In the genomic region with DNA sequence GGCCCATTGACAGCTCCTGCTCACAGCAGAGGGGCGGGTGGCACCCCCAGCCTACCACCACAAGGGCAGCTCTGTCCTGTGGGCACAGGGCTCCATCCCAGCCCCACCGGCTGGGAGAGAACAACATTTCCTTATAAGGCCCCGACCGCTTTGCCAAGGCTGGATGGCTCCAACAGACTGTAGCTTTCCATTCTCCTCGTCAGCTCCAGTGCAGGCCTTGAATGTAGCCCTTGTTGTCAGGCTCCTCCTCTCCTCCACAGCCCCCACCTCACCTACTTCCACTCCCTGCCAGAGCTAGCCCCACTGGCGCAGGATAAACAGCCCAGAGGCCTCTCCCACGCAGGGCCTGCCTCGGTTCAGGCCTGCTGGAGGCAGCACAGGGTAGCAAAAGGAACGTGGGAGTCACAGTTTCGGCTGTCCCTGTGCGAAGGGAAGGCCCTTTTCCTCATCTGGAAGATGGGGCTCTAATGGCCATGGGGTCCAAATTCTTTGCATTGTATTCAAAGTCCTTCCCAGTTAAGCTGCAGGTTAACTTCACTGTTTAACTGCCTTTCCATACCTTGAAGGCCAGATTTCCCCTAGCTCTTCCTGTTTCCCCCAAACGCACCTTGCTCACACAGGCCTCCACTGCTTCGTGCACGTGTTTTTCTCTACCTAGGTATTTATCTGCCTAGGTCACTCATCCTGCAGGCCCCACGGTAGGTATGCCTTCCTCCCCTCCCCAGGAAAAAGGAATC, we compare ENCODE assay signal across 9 cellular contexts.
DNase-seq lines count a peak whose midpoint lies in the region; ATAC-seq and TF ChIP-seq lines count a peak whose summit lies in the region.
"Had no signal": no experiment of that assay in that cellular context is flagged by ENCODE, and none has a peak within 500 bp of the region (broad histone marks: within the 10 kb centered on the region; RNA-seq: fewer than 3 reads in every experiment).

No MANE protein-coding gene starts in this region.

- H3K27me3 ChIP-seq in uterus: no peaks in the 10 kb centered on the region

- H3K27ac ChIP-seq in uterus: peak overlapping the region; percentile 95 to 97

- TF ChIP-seq POLR2A in uterus (IDR thresholded peaks at IDR 0.05): peak in 1 of 2 donors; percentile 32

- H3K36me3 Mint-ChIP-seq in T-helper 2 cell treated with Interferon-gamma antibody and Interleukin-4, amounts not matched to agents 5 μg/mL and 100 μg/mL, for 36 hours (ENCODE audit: low read depth): no peaks in the 10 kb centered on the region
- H3K36me3 Mint-ChIP-seq in activated T-cell treated with anti-CD3 and anti-CD28 coated beads, Interleukin-2, amount 50 U/mL, for 72 hours (ENCODE audit: insufficient read depth in 2 of 2): no peaks in the 10 kb centered on the region

- H3K27ac Mint-ChIP-seq in T-helper 2 cell treated with Interferon-gamma antibody and Interleukin-4, amounts not matched to agents 5 μg/mL and 100 μg/mL, for 36 hours: no peak overlapping the region
- H3K27ac Mint-ChIP-seq in activated T-cell treated with anti-CD3 and anti-CD28 coated beads, Interleukin-2, amount 50 U/mL, for 72 hours: no peak overlapping the region
- H3K27ac Mint-ChIP-seq: T-helper 1 cell treated with Interleukin-12 subunit alpha and Interleukin-12 subunit beta and Interleukin-4 antibody, amounts not matched to agents 30 μg/mL and 1 μg/mL, for 36 hours had no signal

- H3K4me1 ChIP-seq in uterus: peaks cover 7 to 8% of the 10 kb centered on the region in 2 donors

- no peak overlapping the region for H3K4me3 Mint-ChIP-seq in T-helper 2 cell treated with Interferon-gamma antibody and Interleukin-4, amounts not matched to agents 5 μg/mL and 100 μg/mL, for 36 hours
- no peak overlapping the region for H3K4me3 Mint-ChIP-seq in activated T-cell treated with anti-CD3 and anti-CD28 coated beads, Interleukin-2, amount 50 U/mL, for 72 hours
- H3K4me3 Mint-ChIP-seq: T-helper 1 cell treated with Interleukin-12 subunit alpha and Interleukin-12 subunit beta and Interleukin-4 antibody, amounts not matched to agents 30 μg/mL and 1 μg/mL, for 36 hours had no signal

- H3K27me3 Mint-ChIP-seq in T-helper 2 cell treated with Interferon-gamma antibody and Interleukin-4, amounts not matched to agents 5 μg/mL and 100 μg/mL, for 36 hours (ENCODE audit: low read depth): no peaks in the 10 kb centered on the region
- H3K27me3 Mint-ChIP-seq in activated T-cell treated with anti-CD3 and anti-CD28 coated beads, Interleukin-2, amount 50 U/mL, for 72 hours (ENCODE audit: low read depth): no peaks in the 10 kb centered on the region

- ATAC-seq in activated T-cell treated with anti-CD3 and anti-CD28 coated beads, Interleukin-2, amount 50 U/mL, for 72 hours (replicated peaks in 1 of 2): no peak

- no peaks in the 10 kb centered on the region for H3K9me3 Mint-ChIP-seq in T-helper 2 cell treated with Interferon-gamma antibody and Interleukin-4, amounts not matched to agents 5 μg/mL and 100 μg/mL, for 36 hours
- H3K9me3 Mint-ChIP-seq in activated T-cell treated with anti-CD3 and anti-CD28 coated beads, Interleukin-2, amount 50 U/mL, for 72 hours: no peaks in the 10 kb centered on the region
- H3K9me3 Mint-ChIP-seq: T-helper 1 cell treated with Interleukin-12 subunit alpha and Interleukin-12 subunit beta and Interleukin-4 antibody, amounts not matched to agents 30 μg/mL and 1 μg/mL, for 36 hours had no signal

- no peaks in the 10 kb centered on the region for H3K36me3 ChIP-seq in uterus

- H3K4me3 ChIP-seq in fibroblast of mammary gland (ENCODE audit: control insufficient read depth, low read depth, low read length) (no peak overlapping the region), uterus (peak overlapping the region in 1 of 2 donors; percentile 17)

- intact Hi-C loops in uterus (cut with DNase I; ENCODE audit: low total_unique reads): loop anchor here (10.0 kb wide), 2 partner anchors 308 to 902 kb away; a partner anchor contains a TSS

- peak; percentile 37 for TF ChIP-seq CTCF in fibroblast of mammary gland (conservative IDR thresholded peaks at IDR 0.05; ENCODE audit: control insufficient read depth, insufficient read depth, low read depth, low read length)
- peak; percentile 59 to 91 (median 74) for TF ChIP-seq CTCF in uterus (IDR thresholded peaks at IDR 0.05)

- H3K9me3 ChIP-seq in uterus: no peaks in the 10 kb centered on the region

- H3K4me1 Mint-ChIP-seq in T-helper 2 cell treated with Interferon-gamma antibody and Interleukin-4, amounts not matched to agents 5 μg/mL and 100 μg/mL, for 36 hours (ENCODE audit: low read depth): peaks cover 22% of the 10 kb centered on the region
- peaks cover 22% of the 10 kb centered on the region for H3K4me1 Mint-ChIP-seq in activated T-cell treated with anti-CD3 and anti-CD28 coated beads, Interleukin-2, amount 50 U/mL, for 72 hours (ENCODE audit: low read depth)

- DNase-seq in NCI-H2171 treated with DMSO at 0.1 percent for 48 hours (lab: John Stamatoyannopoulos, UW) (peak; percentile 2), NCI-H2171 (lab: John Stamatoyannopoulos, UW) (no peak), fibroblast of mammary gland (ENCODE audit: low read depth) (peak; percentile 73), midbrain (lab: John Stamatoyannopoulos, UW) (peak; percentile 98), uterus (peak; percentile 94 to 98)
- DNase-seq in T-helper 2 cell treated with Interferon-gamma antibody and Interleukin-4, amounts not matched to agents 5 μg/mL and 100 μg/mL, for 36 hours (ENCODE audit: low spot score): no peak
- no peak for DNase-seq in activated T-cell treated with anti-CD3 and anti-CD28 coated beads, Interleukin-2, amount 50 U/mL, for 72 hours
- DNase-seq in effector CD4-positive, alpha-beta T cell: no peak

Comparison
In these comparisons a context has a peak if more than half of its experiments do, and no peak if none do; other contexts are left out.
1. DNase-seq: peak in NCI-H2171 treated with DMSO at 0.1 percent for 48 hours (single experiment), fibroblast of mammary gland (single experiment), midbrain (single experiment) and uterus (2 of 2); none in NCI-H2171 (single experiment), T-helper 2 cell treated with Interferon-gamma antibody and Interleukin-4, amounts not matched to agents 5 μg/mL and 100 μg/mL, for 36 hours (single experiment), activated T-cell treated with anti-CD3 and anti-CD28 coated beads, Interleukin-2, amount 50 U/mL, for 72 hours (0 of 2) and effector CD4-positive, alpha-beta T cell (single experiment).